Comparison of ENCODE assay signal across 23 cellular contexts in the genomic region with DNA sequence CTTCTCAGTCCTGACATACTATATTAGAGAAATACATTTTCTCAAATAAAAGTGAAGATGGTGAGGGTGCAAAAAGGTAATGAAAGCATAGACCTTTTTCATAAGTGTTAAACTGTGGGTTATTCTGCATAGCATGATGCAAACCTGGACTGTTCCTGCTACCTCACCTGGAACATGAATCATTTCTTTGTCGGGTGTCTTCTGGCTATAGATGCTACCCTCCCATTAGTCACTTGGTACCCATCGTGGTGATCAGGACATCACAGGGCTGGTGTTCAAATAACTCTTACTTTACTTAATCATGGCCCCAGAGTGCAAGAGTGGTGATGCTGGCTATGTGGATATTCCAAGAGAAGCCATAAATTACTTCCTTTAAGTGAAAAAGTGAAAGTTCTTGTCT.
"Had no signal": no experiment of that assay in that cellular context is flagged by ENCODE, and none has a peak within 500 bp of the region (broad histone marks: within the 10 kb centered on the region; RNA-seq: fewer than 3 reads in every experiment).

No MANE protein-coding gene starts in this region.

- H3K27ac ChIP-seq: colonic mucosa, esophagus muscularis mucosa, gastrocnemius medialis, heart left ventricle, hepatocyte, left lung, lower lobe of right lung had no signal

- H3K36me3 ChIP-seq: colonic mucosa, esophagus muscularis mucosa, gastrocnemius medialis, heart left ventricle, left lung, lower lobe of right lung had no signal

- H3K4me2 ChIP-seq: hepatocyte had no signal

- H3K4me3 ChIP-seq: colonic mucosa, esophagus muscularis mucosa, gastrocnemius medialis, heart left ventricle, hepatocyte, left lung, lower lobe of right lung had no signal

- H3K9me3 ChIP-seq: colonic mucosa, esophagus muscularis mucosa, gastrocnemius medialis, left lung, lower lobe of right lung had no signal

- H2AFZ ChIP-seq: hepatocyte had no signal

- ATAC-seq: effector memory CD8-positive, alpha-beta T cell; gastrocnemius medialis; heart left ventricle; left cardiac atrium; left lung; left ventricle myocardium superior; lower lobe of right lung; naive thymus-derived CD4-positive, alpha-beta T cell had no signal

- H3K79me2 ChIP-seq: hepatocyte had no signal

- H3K27me3 ChIP-seq: colonic mucosa, esophagus muscularis mucosa, gastrocnemius medialis, heart left ventricle, hepatocyte, left lung had no signal

- DNase-seq: colonic mucosa; cortex of kidney; effector CD8-positive, alpha-beta T cell; effector memory CD8-positive, alpha-beta T cell; endodermal cell; foreskin melanocyte; gastrocnemius medialis; glutamatergic neuron; heart left ventricle; hypothalamus; immature natural killer cell; islet precursor cell; kidney; kidney glomerular epithelial cell; left cardiac atrium; left lung; left ventricle myocardium superior; lower lobe of right lung; mesendoderm; midbrain; naive thymus-derived CD4-positive, alpha-beta T cell had no signal

- H3K4me1 ChIP-seq: colonic mucosa, esophagus muscularis mucosa, gastrocnemius medialis, heart left ventricle, left lung, lower lobe of right lung had no signal
